Comparison of ENCODE assay signal across 17 cellular contexts in the genomic region with DNA sequence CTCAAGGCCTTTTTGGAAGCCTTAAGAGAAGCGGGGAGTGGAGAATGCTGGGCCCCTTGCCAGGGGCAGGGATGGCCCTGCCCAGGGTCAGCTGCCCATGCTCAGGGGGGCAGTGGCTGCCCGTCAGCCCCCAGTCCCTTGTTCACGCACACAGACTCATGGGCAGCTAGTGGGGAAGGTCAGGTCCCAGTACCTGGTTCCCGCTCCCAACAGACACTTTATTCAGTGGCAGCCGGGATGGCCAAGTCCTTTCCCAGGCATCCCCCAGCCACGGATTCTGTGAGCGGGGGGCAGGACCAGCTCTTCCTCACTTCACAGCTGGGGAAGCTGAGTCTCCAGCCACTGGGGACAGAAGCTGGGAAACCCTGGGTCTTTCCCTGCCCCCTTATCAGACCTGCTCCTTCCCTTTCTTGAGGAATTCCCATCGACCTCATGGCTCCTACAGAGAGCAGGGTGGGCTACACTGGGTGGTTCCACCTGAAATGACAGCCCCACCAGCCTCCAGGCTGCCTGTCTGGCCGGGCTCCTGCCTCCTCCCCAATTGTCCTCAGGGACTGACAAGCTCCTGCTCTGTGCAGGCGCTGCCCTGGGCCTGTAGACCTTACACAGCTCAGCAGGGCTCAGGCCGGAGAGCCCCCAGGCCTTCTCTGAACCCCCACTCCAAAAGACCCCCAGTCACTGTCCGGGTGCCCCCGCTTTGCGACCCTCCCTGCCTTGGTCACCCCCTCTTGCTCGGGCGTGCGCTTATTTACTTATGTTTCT.
A peak's percentile ranks its signal among the peaks of the same experiment; 100 is the strongest.
DNase-seq lines count a peak whose midpoint lies in the region; ATAC-seq and TF ChIP-seq lines count a peak whose summit lies in the region.
"Had no signal": no experiment of that assay in that cellular context is flagged by ENCODE, and none has a peak within 500 bp of the region (broad histone marks: within the 10 kb centered on the region; RNA-seq: fewer than 3 reads in every experiment).

No MANE protein-coding gene starts in this region.

- H3K27me3 ChIP-seq in mesenchymal stem cell (ENCODE audit: control insufficient read depth in 1 of 2, insufficient read depth in 1 of 2, low read length in 2 of 2) (peaks cover 47 to 79% of the 10 kb centered on the region in 2 experiments), stomach (peaks cover 0 to 64% (median 0%) of the 10 kb centered on the region in 3 donors)

- DNase-seq in activated CD4-positive, CD25-positive, alpha-beta regulatory T cell treated with anti-CD3 and anti-CD28 coated beads, Interleukin-2, amount 50 U/mL, for 72 hours, result peak; percentile 17
- DNase-seq in activated CD4-positive, CD25-positive, alpha-beta regulatory T cell (lab: John Stamatoyannopoulos, UW), result no peak
- peak; percentile 49 for DNase-seq in natural killer cell treated with Interleukin-12 subunit alpha and Interleukin-12 subunit beta and Interleukin-15 and Interleukin-18, amount 100 ng/mL, for 72 hours (ENCODE audit: low spot score)
- DNase-seq in natural killer cell (no peak), mesenchymal stem cell (no peak), DMS153 treated with DMSO at 0.1 percent for 48 hours (lab: John Stamatoyannopoulos, UW; ENCODE audit: unreplicated experiment) (no peak), stomach (no peak), mucosa of gallbladder (ENCODE audit: low spot score) (no peak)
- DNase-seq: C1 segment of cervical spinal cord, COR-L47, DMS53, IMR-90, Kasumi-1, NCI-H1105 treated with DMSO at 0.1 percent for 48 hours, NCI-H187 had no signal

- no peak overlapping the region for H3K4ac ChIP-seq in mesenchymal stem cell (ENCODE audit: low read depth in 1 of 2, low read length in 2 of 2)

- TF ChIP-seq CTCF in natural killer cell (IDR thresholded peaks at IDR 0.05), result no peak
- no peak for TF ChIP-seq CTCF in stomach (IDR thresholded peaks at IDR 0.05)

- H4K8ac ChIP-seq in mesenchymal stem cell (ENCODE audit: low read length), result no peak overlapping the region

- no peak overlapping the region for H2BK15ac ChIP-seq in mesenchymal stem cell (ENCODE audit: low read depth, poor library complexity, severe bottlenecking)

- peaks cover 3% of the 10 kb centered on the region for H3K9me3 ChIP-seq in mesenchymal stem cell (ENCODE audit: control insufficient read depth, low read length)
- no peaks in the 10 kb centered on the region for H3K9me3 ChIP-seq in stomach

- H3K36me3 ChIP-seq in mesenchymal stem cell (ENCODE audit: control insufficient read depth in 1 of 2, insufficient read depth in 2 of 2, low read depth in 1 of 2, low read length in 2 of 2) (no peaks in the 10 kb centered on the region), stomach (no peaks in the 10 kb centered on the region)

- ATAC-seq in natural killer cell treated with Interleukin-12 subunit alpha and Interleukin-12 subunit beta and Interleukin-15 and Interleukin-18, amount 100 ng/mL, for 72 hours, result no peak
- ATAC-seq in natural killer cell, result no peak
- ATAC-seq: HCT116 had no signal

- no peak overlapping the region for H2BK12ac ChIP-seq in mesenchymal stem cell (ENCODE audit: low read length in 2 of 2)

- H3K4me1 Mint-ChIP-seq in natural killer cell treated with Interleukin-12 subunit alpha and Interleukin-12 subunit beta and Interleukin-15 and Interleukin-18, amount 100 ng/mL, for 72 hours (ENCODE audit: low read depth in 2 of 2), result no peaks in the 10 kb centered on the region
- no peaks in the 10 kb centered on the region for H3K4me1 Mint-ChIP-seq in natural killer cell

- no peaks in the 10 kb centered on the region for H3K36me3 Mint-ChIP-seq in natural killer cell treated with Interleukin-12 subunit alpha and Interleukin-12 subunit beta and Interleukin-15 and Interleukin-18, amount 100 ng/mL, for 72 hours
- no peaks in the 10 kb centered on the region for H3K36me3 Mint-ChIP-seq in natural killer cell

- H3K4me3 ChIP-seq in mesenchymal stem cell (ENCODE audit: insufficient read depth in 1 of 2, low read depth in 1 of 2, low read length in 2 of 2), result no peak overlapping the region
- no peak overlapping the region for H3K4me3 ChIP-seq in stomach

- H3K4me1 ChIP-seq in mesenchymal stem cell (ENCODE audit: control insufficient read depth, insufficient read depth, low read depth, low read length), result no peaks in the 10 kb centered on the region
- no peaks in the 10 kb centered on the region for H3K4me1 ChIP-seq in stomach

- H3K27me3 Mint-ChIP-seq in natural killer cell treated with Interleukin-12 subunit alpha and Interleukin-12 subunit beta and Interleukin-15 and Interleukin-18, amount 100 ng/mL, for 72 hours, result peaks cover 4 to 7% of the 10 kb centered on the region in 2 donors
- H3K27me3 Mint-ChIP-seq in natural killer cell (ENCODE audit: low read depth in 2 of 2), result peaks cover 0 to 7% of the 10 kb centered on the region in 2 donors

- H3K27ac ChIP-seq in mesenchymal stem cell (ENCODE audit: low read length, poor library complexity, severe bottlenecking) (no peak overlapping the region), stomach (no peak overlapping the region)
- H3K27ac ChIP-seq: 22Rv1 had no signal

- no peak overlapping the region for H4K91ac ChIP-seq in mesenchymal stem cell (ENCODE audit: low read length)

- no peak overlapping the region for H3K18ac ChIP-seq in mesenchymal stem cell (ENCODE audit: low read depth in 1 of 2, low read length in 2 of 2)

- TF ChIP-seq EP300 in stomach (IDR thresholded peaks at IDR 0.05), result no peak

- TF ChIP-seq POLR2A in stomach (IDR thresholded peaks at IDR 0.05), result no peak

- WGBS in mesenchymal stem cell, result 81% methylated on average over 17 of the region's 17 CpGs
- WGBS in stomach, 5 donors, result 76 to 83% (median 82%) methylated on average over 17 of the region's 17 CpGs

- H3K4me3 Mint-ChIP-seq in natural killer cell treated with Interleukin-12 subunit alpha and Interleukin-12 subunit beta and Interleukin-15 and Interleukin-18, amount 100 ng/mL, for 72 hours, result no peak overlapping the region
- no peak overlapping the region for H3K4me3 Mint-ChIP-seq in natural killer cell

- H2AFZ ChIP-seq in mesenchymal stem cell (ENCODE audit: low read depth, low read length), result no peak overlapping the region

- no peaks in the 10 kb centered on the region for H3K9me3 Mint-ChIP-seq in natural killer cell treated with Interleukin-12 subunit alpha and Interleukin-12 subunit beta and Interleukin-15 and Interleukin-18, amount 100 ng/mL, for 72 hours
- no peaks in the 10 kb centered on the region for H3K9me3 Mint-ChIP-seq in natural killer cell

- H3K79me1 ChIP-seq in mesenchymal stem cell (replicated peaks; ENCODE audit: low read length, poor library complexity, severe bottlenecking), result no peaks in the 10 kb centered on the region

- H3K9ac ChIP-seq in mesenchymal stem cell (ENCODE audit: low read length), result no peak overlapping the region

- H2AK5ac ChIP-seq in mesenchymal stem cell (ENCODE audit: low read length, severe bottlenecking), result no peak overlapping the region

- no peak overlapping the region for H3K4me2 ChIP-seq in mesenchymal stem cell (ENCODE audit: low read length, poor library complexity, severe bottlenecking)

- no peak overlapping the region for H3K23ac ChIP-seq in mesenchymal stem cell (ENCODE audit: low read length in 2 of 2)

- no peak overlapping the region for H2BK120ac ChIP-seq in mesenchymal stem cell (ENCODE audit: low read depth, low read length)

- no peak overlapping the region for H3K14ac ChIP-seq in mesenchymal stem cell (ENCODE audit: low read length in 2 of 2)

- intact Hi-C loops in natural killer cell (cut with micrococcal nuclease) (no loop called here), stomach (cut with DNase I; ENCODE audit: low total_unique reads) (no loop called here)

- peak overlapping the region; percentile 8 for H2BK5ac ChIP-seq in mesenchymal stem cell (ENCODE audit: low read depth, low read length, poor library complexity, severe bottlenecking)

- H3K27ac Mint-ChIP-seq in natural killer cell treated with Interleukin-12 subunit alpha and Interleukin-12 subunit beta and Interleukin-15 and Interleukin-18, amount 100 ng/mL, for 72 hours, result no peak overlapping the region
- no peak overlapping the region for H3K27ac Mint-ChIP-seq in natural killer cell

Comparison
In these comparisons a context has a peak if more than half of its experiments do, and no peak if none do; other contexts are left out.
1. DNase-seq: peak in activated CD4-positive, CD25-positive, alpha-beta regulatory T cell treated with anti-CD3 and anti-CD28 coated beads, Interleukin-2, amount 50 U/mL, for 72 hours (single experiment) and natural killer cell treated with Interleukin-12 subunit alpha and Interleukin-12 subunit beta and Interleukin-15 and Interleukin-18, amount 100 ng/mL, for 72 hours (single experiment); none in activated CD4-positive, CD25-positive, alpha-beta regulatory T cell (0 of 4), natural killer cell (single experiment), mesenchymal stem cell (single experiment), DMS153 treated with DMSO at 0.1 percent for 48 hours (single experiment), stomach (single experiment) and mucosa of gallbladder (single experiment).